Comparison of ENCODE assay signal across 11 cellular contexts in genomic region chr2:170878505-170878904, GRCh38. TPM values are rescaled to one million over a fixed set of nuclear protein-coding genes. Genes with fewer than 3 reads are reported as not detected.
DNase-seq lines count a peak whose midpoint lies in the region; ATAC-seq and TF ChIP-seq lines count a peak whose summit lies in the region.
"Had no signal": no experiment of that assay in that cellular context is flagged by ENCODE, and none has a peak within 500 bp of the region (broad histone marks: within the 10 kb centered on the region; RNA-seq: fewer than 3 reads in every experiment).

No MANE protein-coding gene starts in this region.

- ATAC-seq in GM21367 (IDR thresholded peaks at IDR 0.05; ENCODE audit: unreplicated experiment), result peak; percentile 53
- peak; percentile 15 for ATAC-seq in foreskin keratinocyte
- ATAC-seq in GM19035 (IDR thresholded peaks at IDR 0.05; ENCODE audit: unreplicated experiment), result no peak
- ATAC-seq in HG03097 (IDR thresholded peaks at IDR 0.05; ENCODE audit: low FRiP score, unreplicated experiment), result no peak

- peak; percentile 40 for DNase-seq in COLO829 (ENCODE audit: low spot score)
- DNase-seq in RPMI7951 (ENCODE audit: low read depth), result peak; percentile 13
- DNase-seq in foreskin keratinocyte, result no peak
- no peak for DNase-seq in NCI-H510A treated with DMSO at 0.1 percent for 48 hours (lab: John Stamatoyannopoulos, UW)
- DNase-seq in AG20443 (ENCODE audit: low spot score), result no peak
- DNase-seq: activated CD8-positive, alpha-beta memory T cell treated with anti-CD3 and anti-CD28 coated beads, Interleukin-2, amount 50 U/mL, for 4 hours; NCI-H524 treated with DMSO at 0.1 percent for 48 hours had no signal

- peaks cover 13% of the 10 kb centered on the region for H3K27me3 ChIP-seq in foreskin keratinocyte
- H3K27me3 ChIP-seq: neutrophil had no signal

- TF ChIP-seq CTCF in foreskin keratinocyte (conservative IDR thresholded peaks at IDR 0.05), result no peak

- H3K4me1 ChIP-seq in foreskin keratinocyte, result peaks cover 5% of the 10 kb centered on the region

- no peak overlapping the region for H3K27ac ChIP-seq in foreskin keratinocyte
- H3K27ac ChIP-seq: neutrophil had no signal

RNA-seq across cellular contexts. Expression of gene GORASP2, which starts 50.5 kb away (rescaled TPM):
- total RNA-seq in RPMI7951 (2014; rRNA removed; shearing (Covaris generic)), result 41.4 and 49.5 TPM in 2 replicates
- 54.4 and 59.1 TPM in 2 replicates for total RNA-seq in foreskin keratinocyte
- polyA plus RNA-seq in foreskin keratinocyte, result 58.1 and 63.3 TPM in 2 replicates

Comparison
In these comparisons a context has a peak if more than half of its experiments do, and no peak if none do; other contexts are left out.
1. DNase-seq: peak in COLO829 (single experiment) and RPMI7951 (single experiment); none in foreskin keratinocyte (0 of 2), NCI-H510A treated with DMSO at 0.1 percent for 48 hours (single experiment) and AG20443 (single experiment).
2. ATAC-seq: peak in GM21367 (single experiment) and foreskin keratinocyte (single experiment); none in GM19035 (single experiment) and HG03097 (single experiment).